1 cellular context compared by ENCODE assay signal in genomic region chr7:79405368-79405767, GRCh38.
A peak's percentile ranks its signal among the peaks of the same experiment; 100 is the strongest.
TF ChIP-seq lines count a peak whose summit lies in the region.

No MANE protein-coding gene starts in this region.

TF ChIP-seq in HepG2, 621 proteins besides CTCF, POLR2A, EP300 and RAD21 (continued from another document):
- TF ChIP-seq ARID5B (CRISPR knock-in tag; IDR thresholded peaks at IDR 0.05), result peak; percentile 27; the same call in 1 of the 2 replicates
- TF ChIP-seq SNRNP70 (IDR thresholded peaks at IDR 0.05; ENCODE audit: low read depth, low read length), result no peak
- no peak for TF ChIP-seq RFX3 (CRISPR knock-in tag; IDR thresholded peaks at IDR 0.05)
- TF ChIP-seq SOX5 (CRISPR knock-in tag; IDR thresholded peaks at IDR 0.05; ENCODE audit: borderline replicate concordance), result peak; percentile 18; the same call in 1 of the 2 replicates
- 0 out of 2 replicates have a peak, but pooled peaks have one; percentile 33 for TF ChIP-seq ZNF644 (CRISPR knock-in tag; IDR thresholded peaks at IDR 0.05; ENCODE audit: low read depth)
- 0 out of 2 replicates have a peak, but pooled peaks have one; percentile 16 for TF ChIP-seq RARA (CRISPR knock-in tag; IDR thresholded peaks at IDR 0.05)
- no peak for TF ChIP-seq ZC3H4 (CRISPR knock-in tag; IDR thresholded peaks at IDR 0.05; ENCODE audit: borderline replicate concordance)
- TF ChIP-seq GATAD2A (CRISPR knock-in tag; IDR thresholded peaks at IDR 0.05), result 0 out of 2 replicates have a peak, but pooled peaks have one; percentile 29
- 0 out of 2 replicates have a peak, but pooled peaks have one; percentile 18 for TF ChIP-seq ISL2 (CRISPR knock-in tag; IDR thresholded peaks at IDR 0.05)
- peak; percentile 56 for TF ChIP-seq FOXA3 (CRISPR knock-in tag; IDR thresholded peaks at IDR 0.05)
- TF ChIP-seq ZNF501 (CRISPR knock-in tag; IDR thresholded peaks at IDR 0.05), result no peak
